ENCODE assay signal across 11 cellular contexts in genomic region chr1:83693409-83694126, GRCh38.
A peak's percentile ranks its signal among the peaks of the same experiment; 100 is the strongest.
DNase-seq lines count a peak whose midpoint lies in the region; ATAC-seq, FAIRE-seq and TF ChIP-seq lines count a peak whose summit lies in the region.
"Had no signal": no experiment of that assay in that cellular context is flagged by ENCODE, and none has a peak within 500 bp of the region (broad histone marks: within the 10 kb centered on the region; RNA-seq: fewer than 3 reads in every experiment).

No MANE protein-coding gene starts in this region.

- no peak for FAIRE-seq in GM12878 (lab: Jason Lieb, UNC)
- FAIRE-seq: G401.6 had no signal

- H3K4me2 ChIP-seq in GM12878 (ENCODE audit: control insufficient read depth, insufficient read depth), result peak overlapping the region; percentile 25; the same call in 1 of the 2 replicates

- BruUV-seq in A673 (replicated peaks; lab: Mats Ljungman, UMichigan) (no TSS peak), GM12878 (replicated peaks; lab: Mats Ljungman, UMichigan) (no TSS peak), Calu3 (replicated peaks; lab: Mats Ljungman, UMichigan) (no TSS peak)

- intact Hi-C loops in A673 (cut with micrococcal nuclease; ENCODE audit: unreplicated experiment), result no loop called here
- intact Hi-C loops in GM12878 (cut with micrococcal nuclease; ENCODE audit: unreplicated experiment), result no loop called here
- intact Hi-C loops in Calu3 (cut with micrococcal nuclease; ENCODE audit: unreplicated experiment), result no loop called here

- TF ChIP-seq RAD21 in GM12878 (IDR thresholded peaks at IDR 0.05; ENCODE audit: insufficient read depth, low read depth, low read length), result no peak

- TF ChIP-seq EP300 in GM12878 (IDR thresholded peaks at IDR 0.05; ENCODE audit: borderline replicate concordance in 1 of 2, control insufficient read depth in 1 of 2, low read depth in 2 of 2, low read length in 2 of 2), result no peak

- H3K79me2 ChIP-seq in GM12878 (ENCODE audit: control insufficient read depth, insufficient read depth, low read length), result no peaks in the 10 kb centered on the region

- in situ Hi-C loops in GM12878 (cut with MboI), result no loop called here

- TF ChIP-seq POLR2A in GM12878 (IDR thresholded peaks at IDR 0.05; ENCODE audit: low read depth, low read length), result no peak

- H3K27ac Mint-ChIP-seq in Calu3 (ENCODE audit: unreplicated experiment), result no peak overlapping the region
- H3K27ac Mint-ChIP-seq: activated CD4-positive, alpha-beta memory T cell treated with anti-CD3 and anti-CD28 coated beads, Interleukin-2, amount 10 ng/mL, durations not matched to agents 7 days and 5 days; immature natural killer cell had no signal

- no peaks in the 10 kb centered on the region for H3K36me3 Mint-ChIP-seq in Calu3 (ENCODE audit: insufficient read depth, unreplicated experiment)

- no peak for ATAC-seq in GM12878
- no peak for ATAC-seq in HG02938 (IDR thresholded peaks at IDR 0.05; ENCODE audit: unreplicated experiment)

- no peaks in the 10 kb centered on the region for H4K20me1 ChIP-seq in GM12878 (ENCODE audit: control insufficient read depth, insufficient read depth)

- H3K27ac ChIP-seq in A673 (ENCODE audit: low read depth, low read length, poor library complexity, severe bottlenecking), result peak overlapping the region; percentile 31
- peak overlapping the region; percentile 97 for H3K27ac ChIP-seq in HUES48 (ENCODE audit: low read depth, low read length)
- no peak overlapping the region for H3K27ac ChIP-seq in GM12878 (ENCODE audit: control insufficient read depth, insufficient read depth)

- POLR2A ChIA-PET in A673 (lab: Charles Lee; ENCODE audit: low non-redundant PET), result no interaction called here
- POLR2A ChIA-PET in GM12878 (lab: Charles Lee), result no interaction called here

- H3K4me1 Mint-ChIP-seq in Calu3 (ENCODE audit: low read depth, unreplicated experiment), result peaks cover 8% of the 10 kb centered on the region

- H3K27me3 Mint-ChIP-seq in Calu3 (ENCODE audit: unreplicated experiment), result peaks cover 17% of the 10 kb centered on the region

- H2AFZ ChIP-seq in GM12878 (ENCODE audit: control insufficient read depth, low read depth, low read length), result peak overlapping the region; percentile 17; the same call in 1 of the 2 replicates

- H3K9me3 ChIP-seq in A673 (ENCODE audit: low read depth, low read length, poor library complexity, severe bottlenecking) (no peaks in the 10 kb centered on the region), HUES48 (ENCODE audit: control insufficient read depth, insufficient read depth, low read length) (no peaks in the 10 kb centered on the region), GM12878 (replicated peaks; ENCODE audit: control insufficient read depth, insufficient read depth, low read length) (peaks cover 2% of the 10 kb centered on the region; the same call in 2 of the 3 replicates)

- CTCF ChIA-PET in A673 (lab: Charles Lee), result no interaction called here
- CTCF ChIA-PET in GM12878 (lab: Yijun Ruan, JAX), result no interaction called here
- CTCF ChIA-PET in Calu3 (lab: Charles Lee), result interaction anchor here (0.6 to 0.7 kb wide), 2 partner anchors 51 to 165 kb away, joined by 3 read pairs; no protein-coding TSS in a partner anchor

- H3K4me3 Mint-ChIP-seq in Calu3 (ENCODE audit: low read depth, unreplicated experiment), result no peak overlapping the region

- DNase-seq in A673 (ENCODE audit: low spot score) (peak; percentile 63), GM12878 (ENCODE audit: low read depth, low spot score) (no peak), medulla oblongata (ENCODE audit: extremely low spot score) (peak; percentile 22), putamen (ENCODE audit: low spot score) (no peak), Kasumi-1 (lab: John Stamatoyannopoulos, UW) (no peak), Calu3 (no peak)
- DNase-seq: activated CD4-positive, alpha-beta memory T cell treated with anti-CD3 and anti-CD28 coated beads, Interleukin-2, amount 10 ng/mL, durations not matched to agents 7 days and 5 days; immature natural killer cell had no signal

- SMC1A ChIA-PET in GM12878 (lab: Charles Lee; ENCODE audit: uncharacterized antibody, unreplicated experiment), result interaction anchor here (0.6 kb wide), 1 partner anchor 24 kb away, joined by 3 read pairs; no protein-coding TSS in a partner anchor

- H3K4me1 ChIP-seq in A673 (ENCODE audit: insufficient read depth, low read length, poor library complexity, severe bottlenecking) (peaks cover 6% of the 10 kb centered on the region), HUES48 (ENCODE audit: control insufficient read depth, insufficient read depth, low read length) (peaks cover 49% of the 10 kb centered on the region), GM12878 (ENCODE audit: control insufficient read depth, insufficient read depth, low read length) (no peaks in the 10 kb centered on the region)

- H3K27me3 ChIP-seq in A673 (replicated peaks; ENCODE audit: insufficient read depth, low read depth, low read length, poor library complexity), result no peaks in the 10 kb centered on the region
- no peaks in the 10 kb centered on the region for H3K27me3 ChIP-seq in HUES48 (ENCODE audit: control insufficient read depth, insufficient read depth, low read length)
- H3K27me3 ChIP-seq in GM12878 (replicated peaks in 1 of 2; ENCODE audit: control insufficient read depth in 2 of 2, insufficient read depth in 2 of 2, low read length in 1 of 2), result no peaks in the 10 kb centered on the region; a peak in 1 of 4 replicates

- TF ChIP-seq CTCF in A673 (conservative IDR thresholded peaks at IDR 0.05; ENCODE audit: low read depth, low read length), result no peak
- TF ChIP-seq CTCF in GM12878 (IDR thresholded peaks at IDR 0.05 in 2 of 3, conservative IDR thresholded peaks at IDR 0.05 in 1 of 3; ENCODE audit: control insufficient read depth in 2 of 3, extremely low read depth in 1 of 3, insufficient read depth in 1 of 3, low read depth in 3 of 3, low read length in 3 of 3), result no peak
- TF ChIP-seq CTCF in Calu3 (IDR thresholded peaks at IDR 0.05; ENCODE audit: unreplicated experiment), result no peak

- peaks cover 4% of the 10 kb centered on the region for H3K9me3 Mint-ChIP-seq in Calu3 (ENCODE audit: low read depth, unreplicated experiment)

- H3K36me3 ChIP-seq in A673 (ENCODE audit: insufficient read depth, low read length, poor library complexity, severe bottlenecking) (no peaks in the 10 kb centered on the region), HUES48 (ENCODE audit: control insufficient read depth, insufficient read depth, low read length) (no peaks in the 10 kb centered on the region), GM12878 (ENCODE audit: control insufficient read depth in 2 of 2, insufficient read depth in 2 of 2, low read length in 1 of 2) (no peaks in the 10 kb centered on the region)

- H3K9ac ChIP-seq in HUES48 (ENCODE audit: low read depth, low read length) (peak overlapping the region; percentile 70), GM12878 (ENCODE audit: control insufficient read depth, insufficient read depth, low read length) (no peak overlapping the region)

- H3K4me3 ChIP-seq in A673 (ENCODE audit: low read depth, low read length, poor library complexity, severe bottlenecking), result peak overlapping the region; percentile 35
- peak overlapping the region; percentile 47 for H3K4me3 ChIP-seq in HUES48 (ENCODE audit: low read depth, low read length)
- no peak overlapping the region for H3K4me3 ChIP-seq in GM12878

- RAD21 ChIA-PET in GM12878 (lab: Charles Lee; ENCODE audit: unreplicated experiment), result no interaction called here

- WGBS in GM12878 (ENCODE audit: insufficient coverage, insufficient replicate concordance, low lambda C conversion rate, missing lambda C conversion rate), result 60% methylated on average over 12 of the region's 12 CpGs

TF ChIP-seq in GM12878, 131 proteins besides CTCF, POLR2A, EP300 and RAD21 (continues in another document):
- TF ChIP-seq CEBPB (IDR thresholded peaks at IDR 0.05; ENCODE audit: borderline replicate concordance in 1 of 2, low read depth in 2 of 2, low read length in 2 of 2) (no peak), ZBED1 (IDR thresholded peaks at IDR 0.05; ENCODE audit: borderline replicate concordance) (no peak), NFXL1 (IDR thresholded peaks at IDR 0.05; ENCODE audit: borderline replicate concordance) (no peak), RUNX3 (IDR thresholded peaks at IDR 0.05; ENCODE audit: low read length) (no peak), ZNF622 (IDR thresholded peaks at IDR 0.05) (no peak), IRF4 (IDR thresholded peaks at IDR 0.05; ENCODE audit: low read depth, low read length) (no peak)
- TF ChIP-seq, protein P1, sequence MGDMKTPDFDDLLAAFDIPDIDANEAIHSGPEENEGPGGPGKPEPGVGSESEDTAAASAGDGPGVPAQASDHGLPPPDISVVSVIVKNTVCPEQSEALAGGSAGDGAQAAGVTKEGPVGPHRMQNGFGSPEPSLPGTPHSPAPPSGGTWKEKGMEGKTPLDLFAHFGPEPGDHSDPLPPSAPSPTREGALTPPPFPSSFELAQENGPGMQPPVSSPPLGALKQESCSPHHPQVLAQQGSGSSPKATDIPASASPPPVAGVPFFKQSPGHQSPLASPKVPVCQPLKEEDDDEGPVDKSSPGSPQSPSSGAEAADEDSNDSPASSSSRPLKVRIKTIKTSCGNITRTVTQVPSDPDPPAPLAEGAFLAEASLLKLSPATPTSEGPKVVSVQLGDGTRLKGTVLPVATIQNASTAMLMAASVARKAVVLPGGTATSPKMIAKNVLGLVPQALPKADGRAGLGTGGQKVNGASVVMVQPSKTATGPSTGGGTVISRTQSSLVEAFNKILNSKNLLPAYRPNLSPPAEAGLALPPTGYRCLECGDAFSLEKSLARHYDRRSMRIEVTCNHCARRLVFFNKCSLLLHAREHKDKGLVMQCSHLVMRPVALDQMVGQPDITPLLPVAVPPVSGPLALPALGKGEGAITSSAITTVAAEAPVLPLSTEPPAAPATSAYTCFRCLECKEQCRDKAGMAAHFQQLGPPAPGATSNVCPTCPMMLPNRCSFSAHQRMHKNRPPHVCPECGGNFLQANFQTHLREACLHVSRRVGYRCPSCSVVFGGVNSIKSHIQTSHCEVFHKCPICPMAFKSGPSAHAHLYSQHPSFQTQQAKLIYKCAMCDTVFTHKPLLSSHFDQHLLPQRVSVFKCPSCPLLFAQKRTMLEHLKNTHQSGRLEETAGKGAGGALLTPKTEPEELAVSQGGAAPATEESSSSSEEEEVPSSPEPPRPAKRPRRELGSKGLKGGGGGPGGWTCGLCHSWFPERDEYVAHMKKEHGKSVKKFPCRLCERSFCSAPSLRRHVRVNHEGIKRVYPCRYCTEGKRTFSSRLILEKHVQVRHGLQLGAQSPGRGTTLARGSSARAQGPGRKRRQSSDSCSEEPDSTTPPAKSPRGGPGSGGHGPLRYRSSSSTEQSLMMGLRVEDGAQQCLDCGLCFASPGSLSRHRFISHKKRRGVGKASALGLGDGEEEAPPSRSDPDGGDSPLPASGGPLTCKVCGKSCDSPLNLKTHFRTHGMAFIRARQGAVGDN (IDR thresholded peaks at IDR 0.05), result no peak

Comparison
In these comparisons a context has a peak if more than half of its experiments do, and no peak if none do; other contexts are left out.
1. DNase-seq: peak in A673 (single experiment) and medulla oblongata (single experiment); none in GM12878 (single experiment), putamen (single experiment), Kasumi-1 (0 of 2) and Calu3 (single experiment).